In the genomic region with DNA sequence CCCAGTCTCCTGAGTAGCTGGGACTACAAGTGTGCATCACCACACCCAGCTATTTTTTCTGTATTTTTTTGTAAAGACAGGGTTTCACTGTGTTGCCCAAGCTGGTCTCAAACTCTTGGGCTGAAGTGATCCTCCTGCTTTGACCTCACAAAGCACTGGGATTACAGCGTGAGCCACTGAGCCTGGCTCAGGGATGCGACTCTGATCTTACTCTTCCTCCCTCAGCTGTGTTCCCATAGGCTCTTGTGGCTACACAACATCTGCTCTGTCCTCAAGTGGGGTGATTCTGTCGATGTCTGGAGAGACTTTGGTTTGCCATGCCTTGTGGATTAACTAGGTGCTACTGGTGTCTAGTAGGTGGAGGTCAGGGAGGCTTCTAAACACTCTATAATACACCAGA, we compare ENCODE assay signal across 22 cellular contexts.
"Had no signal": no experiment of that assay in that cellular context is flagged by ENCODE, and none has a peak within 500 bp of the region (broad histone marks: within the 10 kb centered on the region; RNA-seq: fewer than 3 reads in every experiment).

No MANE protein-coding gene starts in this region.

- H3K27me3 ChIP-seq: adrenal gland, body of pancreas, left lung, right atrium auricular region, stomach, thyroid gland, upper lobe of left lung had no signal

- ATAC-seq: activated T-cell treated with anti-CD3 and anti-CD28 coated beads, Interleukin-2, amount 50 U/mL, for 72 hours; body of pancreas; left lung; lower lobe of right lung; stimulated activated naive B cell treated with anti-CD40 and anti-IgM and Interleukin-4, amounts not matched to agents 10 μg/mL and 1 μg/mL and 100 μg/mL, for 72 hours had no signal

- H3K9me3 ChIP-seq: adrenal gland, body of pancreas, left lung, lower lobe of right lung, right atrium auricular region, stomach, thyroid gland, upper lobe of left lung had no signal

- H2AFZ ChIP-seq: parathyroid adenoma had no signal

- H3K9ac ChIP-seq: parathyroid adenoma had no signal

- H3K36me3 Mint-ChIP-seq: activated CD4-positive, alpha-beta memory T cell treated with anti-CD3 and anti-CD28 coated beads for 36 hours; activated naive CD8-positive, alpha-beta T cell treated with anti-CD3 and anti-CD28 coated beads for 36 hours; stimulated activated naive B cell treated with anti-CD40 and anti-IgM and Interleukin-4, amounts not matched to agents 10 μg/mL and 1 μg/mL and 100 μg/mL, for 72 hours had no signal

- H3K4me1 Mint-ChIP-seq: activated CD4-positive, alpha-beta T cell treated with anti-CD3 and anti-CD28 coated beads, Interleukin-2, amount 10 ng/mL, durations not matched to agents 24 days and 14 days; activated naive CD8-positive, alpha-beta T cell treated with anti-CD3 and anti-CD28 coated beads for 36 hours; stimulated activated naive B cell treated with anti-CD40 and anti-IgM and Interleukin-4, amounts not matched to agents 10 μg/mL and 1 μg/mL and 100 μg/mL, for 72 hours had no signal

- H3K4me3 Mint-ChIP-seq: activated CD4-positive, alpha-beta memory T cell treated with anti-CD3 and anti-CD28 coated beads for 36 hours; activated CD4-positive, alpha-beta T cell treated with anti-CD3 and anti-CD28 coated beads, Interleukin-2, amount 10 ng/mL, durations not matched to agents 24 days and 14 days; activated naive CD4-positive, alpha-beta T cell treated with anti-CD3 and anti-CD28 coated beads for 36 hours; activated naive CD8-positive, alpha-beta T cell treated with anti-CD3 and anti-CD28 coated beads for 36 hours; activated T-cell treated with anti-CD3 and anti-CD28 coated beads, Interleukin-2, amount 50 U/mL, for 72 hours; nephron; stimulated activated naive B cell treated with anti-CD40 and anti-IgM and Interleukin-4, amounts not matched to agents 10 μg/mL and 1 μg/mL and 100 μg/mL, for 72 hours had no signal

- H3K27ac Mint-ChIP-seq: activated CD4-positive, alpha-beta memory T cell treated with anti-CD3 and anti-CD28 coated beads for 36 hours; activated CD4-positive, alpha-beta T cell treated with anti-CD3 and anti-CD28 coated beads, Interleukin-2, amount 10 ng/mL, durations not matched to agents 24 days and 14 days; activated naive CD4-positive, alpha-beta T cell treated with anti-CD3 and anti-CD28 coated beads for 36 hours; activated naive CD8-positive, alpha-beta T cell treated with anti-CD3 and anti-CD28 coated beads for 36 hours; activated T-cell treated with anti-CD3 and anti-CD28 coated beads, Interleukin-2, amount 50 U/mL, for 72 hours; nephron; stimulated activated naive B cell treated with anti-CD40 and anti-IgM and Interleukin-4, amounts not matched to agents 10 μg/mL and 1 μg/mL and 100 μg/mL, for 72 hours had no signal

- H3K27ac ChIP-seq: adrenal gland, body of pancreas, left lung, lower lobe of right lung, parathyroid adenoma, right atrium auricular region, stomach, thyroid gland, upper lobe of left lung had no signal

- DNase-seq: activated CD4-positive, alpha-beta memory T cell treated with anti-CD3 and anti-CD28 coated beads for 36 hours; activated CD4-positive, alpha-beta T cell treated with anti-CD3 and anti-CD28 coated beads, Interleukin-2, amount 10 ng/mL, durations not matched to agents 24 days and 14 days; activated naive CD4-positive, alpha-beta T cell treated with anti-CD3 and anti-CD28 coated beads for 36 hours; activated naive CD8-positive, alpha-beta T cell treated with anti-CD3 and anti-CD28 coated beads for 36 hours; activated T-cell treated with anti-CD3 and anti-CD28 coated beads for 4 hours; activated T-cell treated with anti-CD3 and anti-CD28 coated beads, Interleukin-2, amount 50 U/mL, for 72 hours; body of pancreas; effector CD8-positive, alpha-beta T cell; left lung; lower lobe of right lung; mesenchymal stem cell; stimulated activated CD4-positive, alpha-beta T cell treated with anti-CD3 and anti-CD28 coated beads, Interleukin-15, amount 100 ng/mL, for 24 hours; stimulated activated CD4-positive, alpha-beta T cell treated with anti-CD3 and anti-CD28 coated beads, Interleukin-2, amount 100 ng/mL, for 24 hours; stimulated activated naive B cell treated with anti-CD40 and anti-IgM and Interleukin-4, amounts not matched to agents 10 μg/mL and 1 μg/mL and 100 μg/mL, for 72 hours; stomach; T-helper 9 cell; thyroid gland; upper lobe of left lung had no signal

- H3K79me2 ChIP-seq: parathyroid adenoma had no signal

- H3K27me3 Mint-ChIP-seq: activated CD4-positive, alpha-beta memory T cell treated with anti-CD3 and anti-CD28 coated beads for 36 hours; activated naive CD8-positive, alpha-beta T cell treated with anti-CD3 and anti-CD28 coated beads for 36 hours had no signal

- H3K9me3 Mint-ChIP-seq: activated CD4-positive, alpha-beta memory T cell treated with anti-CD3 and anti-CD28 coated beads for 36 hours; activated CD4-positive, alpha-beta T cell treated with anti-CD3 and anti-CD28 coated beads, Interleukin-2, amount 10 ng/mL, durations not matched to agents 24 days and 14 days; activated naive CD4-positive, alpha-beta T cell treated with anti-CD3 and anti-CD28 coated beads for 36 hours; activated naive CD8-positive, alpha-beta T cell treated with anti-CD3 and anti-CD28 coated beads for 36 hours; activated T-cell treated with anti-CD3 and anti-CD28 coated beads, Interleukin-2, amount 50 U/mL, for 72 hours; nephron; stimulated activated naive B cell treated with anti-CD40 and anti-IgM and Interleukin-4, amounts not matched to agents 10 μg/mL and 1 μg/mL and 100 μg/mL, for 72 hours had no signal

- H3K4me1 ChIP-seq: adrenal gland, body of pancreas, left lung, lower lobe of right lung, parathyroid adenoma, right atrium auricular region, thyroid gland, upper lobe of left lung had no signal
